35 cellular contexts compared by ENCODE assay signal in genomic region chr6:14125346-14125745, GRCh38.
"Had no signal": no experiment of that assay in that cellular context is flagged by ENCODE, and none has a peak within 500 bp of the region (broad histone marks: within the 10 kb centered on the region; RNA-seq: fewer than 3 reads in every experiment).

No MANE protein-coding gene starts in this region.

- H3K4me3 ChIP-seq: adrenal gland, body of pancreas, esophagus squamous epithelium, left lung, lower lobe of right lung, mucosa of descending colon, pancreas, prostate gland, sigmoid colon, suprapubic skin, tibial artery, upper lobe of right lung had no signal

- H3K4me1 ChIP-seq: body of pancreas, pancreas, prostate gland had no signal

- FAIRE-seq: colon, endometrium, pancreas, small intestine, TTC549 had no signal

- H3K27ac ChIP-seq: adrenal gland, body of pancreas, epithelial cell of prostate, esophagus squamous epithelium, left lung, lower lobe of right lung, pancreas, prostate gland, sigmoid colon, suprapubic skin, tibial artery, upper lobe of right lung, WERI-Rb-1 had no signal

- DNase-seq: activated CD4-positive, alpha-beta memory T cell treated with anti-CD3 and anti-CD28 coated beads, Interleukin-2, amount 10 ng/mL, durations not matched to agents 7 days and 5 days; activated CD4-positive, alpha-beta T cell treated with anti-CD3 and anti-CD28 coated beads for 1 hour; activated CD4-positive, alpha-beta T cell treated with anti-CD3 and anti-CD28 coated beads, Interleukin-2, amount 10 ng/mL, durations not matched to agents 7 days and 5 days; activated CD8-positive, alpha-beta memory T cell treated with anti-CD3 and anti-CD28 coated beads, Interleukin-2, amount 50 U/mL, for 48 hours; activated naive CD4-positive, alpha-beta T cell; activated T-cell treated with anti-CD3 and anti-CD28 coated beads, Interleukin-2, amount 50 U/mL, for 48 hours; adrenal gland; aorta; body of pancreas; effector CD8-positive, alpha-beta T cell; esophagus squamous epithelium; foreskin melanocyte; kidney glomerular epithelial cell; left lung; lower lobe of right lung; mesendoderm; mucosa of descending colon; nucleus accumbens; pancreas; sigmoid colon; small intestine; stimulated activated CD4-positive, alpha-beta T cell treated with anti-CD3 and anti-CD28 coated beads, Interleukin-4, amount 100 ng/mL, for 24 hours; stimulated activated naive CD4-positive, alpha-beta T cell; T-helper 9 cell; tibial artery; upper lobe of right lung; WERI-Rb-1 had no signal

- H3K36me3 ChIP-seq: adrenal gland, esophagus squamous epithelium, left lung, pancreas, prostate gland, sigmoid colon, suprapubic skin, tibial artery, upper lobe of right lung had no signal

- ATAC-seq: activated naive CD4-positive, alpha-beta T cell treated with anti-CD3 and anti-CD28 coated beads, Interleukin-2, amount 50 U/mL, for 72 hours; body of pancreas; left lung; lower lobe of right lung; mucosa of descending colon; pancreas; upper lobe of right lung had no signal

- H3K4me3 Mint-ChIP-seq: activated CD4-positive, alpha-beta memory T cell treated with anti-CD3 and anti-CD28 coated beads, Interleukin-2, amount 10 ng/mL, durations not matched to agents 7 days and 5 days; activated CD4-positive, alpha-beta T cell treated with anti-CD3 and anti-CD28 coated beads, Interleukin-2, amount 10 ng/mL, durations not matched to agents 7 days and 5 days; nephron had no signal

- H3K27ac Mint-ChIP-seq: activated CD4-positive, alpha-beta memory T cell treated with anti-CD3 and anti-CD28 coated beads, Interleukin-2, amount 10 ng/mL, durations not matched to agents 7 days and 5 days; activated CD4-positive, alpha-beta T cell treated with anti-CD3 and anti-CD28 coated beads, Interleukin-2, amount 10 ng/mL, durations not matched to agents 7 days and 5 days; nephron had no signal

- H3K9me3 Mint-ChIP-seq: activated CD4-positive, alpha-beta memory T cell treated with anti-CD3 and anti-CD28 coated beads, Interleukin-2, amount 10 ng/mL, durations not matched to agents 7 days and 5 days; activated CD4-positive, alpha-beta T cell treated with anti-CD3 and anti-CD28 coated beads, Interleukin-2, amount 10 ng/mL, durations not matched to agents 7 days and 5 days; activated naive CD4-positive, alpha-beta T cell treated with anti-CD3 and anti-CD28 coated beads, Interleukin-2, amount 50 U/mL, for 72 hours; nephron had no signal

- H3K9me3 ChIP-seq: adrenal gland, body of pancreas, esophagus squamous epithelium, left lung, lower lobe of right lung, mucosa of descending colon, pancreas, prostate gland, sigmoid colon, suprapubic skin, tibial artery, upper lobe of right lung had no signal

- H3K27me3 ChIP-seq: adrenal gland, body of pancreas, esophagus squamous epithelium, left lung, pancreas, sigmoid colon, suprapubic skin, upper lobe of right lung had no signal

- H3K27me3 Mint-ChIP-seq: activated CD4-positive, alpha-beta memory T cell treated with anti-CD3 and anti-CD28 coated beads, Interleukin-2, amount 10 ng/mL, durations not matched to agents 7 days and 5 days; activated CD4-positive, alpha-beta T cell treated with anti-CD3 and anti-CD28 coated beads, Interleukin-2, amount 10 ng/mL, durations not matched to agents 7 days and 5 days had no signal
